9 cellular contexts compared by ENCODE assay signal in the genomic region with DNA sequence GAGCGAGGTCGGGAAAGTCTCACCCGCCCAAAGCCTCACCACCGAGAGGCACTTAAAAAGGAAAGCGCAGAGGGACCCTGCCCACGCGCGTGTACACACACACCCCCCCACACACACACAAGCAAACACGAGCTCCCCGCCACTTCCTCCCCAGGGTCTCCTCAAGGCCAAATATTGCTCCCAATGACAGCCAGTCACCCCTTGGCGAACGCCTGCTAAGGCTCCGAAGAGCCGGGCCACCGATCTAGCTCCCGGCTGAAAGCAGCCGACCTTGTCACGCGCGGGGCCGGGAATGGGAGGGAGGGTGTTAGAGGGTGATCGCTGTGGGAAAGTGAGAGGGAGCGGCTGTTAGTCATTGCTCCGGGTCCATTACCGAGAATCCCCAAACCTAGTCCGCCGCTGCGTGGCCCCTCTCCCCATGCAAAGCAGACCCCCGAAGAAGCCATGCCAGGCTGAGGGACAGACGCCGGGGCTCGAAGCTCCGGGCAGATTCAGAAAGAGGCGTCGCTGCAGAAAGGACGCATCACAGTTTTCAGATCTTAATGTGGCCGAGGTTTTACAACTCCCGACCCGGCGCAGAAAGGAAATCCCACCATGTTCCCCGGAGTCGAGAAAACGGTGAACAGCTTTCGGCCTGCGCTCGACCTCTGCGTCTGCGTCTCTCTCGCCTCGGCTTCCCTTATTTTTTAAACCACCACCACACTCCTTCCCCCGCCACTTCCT. TPM values are rescaled to one million over a fixed set of nuclear protein-coding genes. Genes with fewer than 3 reads are reported as not detected.
DNase-seq lines count a peak whose midpoint lies in the region; ATAC-seq and TF ChIP-seq lines count a peak whose summit lies in the region.
"Had no signal": no experiment of that assay in that cellular context is flagged by ENCODE, and none has a peak within 500 bp of the region (broad histone marks: within the 10 kb centered on the region; RNA-seq: fewer than 3 reads in every experiment).

No MANE protein-coding gene starts in this region.

- H3K27me3 ChIP-seq in ascending aorta, result no peaks in the 10 kb centered on the region
- peaks cover 39 to 67% (median 62%) of the 10 kb centered on the region in 3 donors for H3K27me3 ChIP-seq in skeletal muscle tissue (ENCODE audit: control insufficient read depth in 3 of 3, insufficient read depth in 3 of 3, low read length in 3 of 3)

- H3K4me1 ChIP-seq in ascending aorta (peaks cover 0 to 9% of the 10 kb centered on the region in 2 donors), skeletal muscle tissue (ENCODE audit: control insufficient read depth in 3 of 3, insufficient read depth in 3 of 3, low read length in 3 of 3) (peaks cover 20 to 45% (median 23%) of the 10 kb centered on the region in 3 donors)

- no peak for TF ChIP-seq RAD21 in Ishikawa (IDR thresholded peaks at IDR 0.05; ENCODE audit: low read depth)

- TF ChIP-seq CTCF in ascending aorta (IDR thresholded peaks at IDR 0.05), result no peak

- H3K4me3 ChIP-seq in ascending aorta (peak overlapping the region; percentile 65 to 72), iPS-11a (ENCODE audit: low read depth, low read length) (peak overlapping the region; percentile 73), skeletal muscle tissue (ENCODE audit: low read length in 3 of 3) (peak overlapping the region; percentile 72 to 81 (median 80))

- intact Hi-C loops in ascending aorta (cut with DNase I), result loop anchor here (2.0 to 10.0 kb wide), 9 partner anchors 219 to 1431 kb away; a partner anchor contains a TSS

- TF ChIP-seq EP300 in Ishikawa (IDR thresholded peaks at IDR 0.05; ENCODE audit: borderline replicate concordance), result no peak

- ATAC-seq in HG03039 (IDR thresholded peaks at IDR 0.05; ENCODE audit: unreplicated experiment) (no peak), GM21381 (IDR thresholded peaks at IDR 0.05; ENCODE audit: unreplicated experiment) (no peak)

- peak; percentile 37 for DNase-seq in DMS53 treated with DMSO at 0.1 percent for 48 hours (lab: John Stamatoyannopoulos, UW; ENCODE audit: unreplicated experiment)
- DNase-seq in ascending aorta (ENCODE audit: low spot score in 2 of 2), result peak in 1 of 2 donors; percentile 78
- no peak for DNase-seq in NCI-H1436 (lab: John Stamatoyannopoulos, UW)

- H3K9ac ChIP-seq in skeletal muscle tissue (ENCODE audit: low read depth in 1 of 3, low read length in 3 of 3), result peak overlapping the region; percentile 65 to 79 (median 75)

- H3K9me3 ChIP-seq in ascending aorta (no peaks in the 10 kb centered on the region), skeletal muscle tissue (ENCODE audit: control insufficient read depth in 3 of 3, low read length in 3 of 3) (no peaks in the 10 kb centered on the region)

- H3K27ac ChIP-seq in ascending aorta (peak overlapping the region; percentile 82 to 85), skeletal muscle tissue (ENCODE audit: low read depth, low read length) (peak overlapping the region; percentile 72)

- H3K36me3 ChIP-seq in ascending aorta, result peaks cover 15 to 29% of the 10 kb centered on the region in 2 donors
- peaks cover 0 to 6% (median 4%) of the 10 kb centered on the region in 3 donors for H3K36me3 ChIP-seq in skeletal muscle tissue (ENCODE audit: control insufficient read depth in 3 of 3, insufficient read depth in 3 of 3, low read length in 3 of 3)

TF ChIP-seq in Ishikawa, 13 proteins besides CTCF, POLR2A, EP300 and RAD21:
- TF ChIP-seq ZBTB7A (IDR thresholded peaks at IDR 0.05; ENCODE audit: low read depth), result peak; percentile 73
- TF ChIP-seq, protein P1, sequence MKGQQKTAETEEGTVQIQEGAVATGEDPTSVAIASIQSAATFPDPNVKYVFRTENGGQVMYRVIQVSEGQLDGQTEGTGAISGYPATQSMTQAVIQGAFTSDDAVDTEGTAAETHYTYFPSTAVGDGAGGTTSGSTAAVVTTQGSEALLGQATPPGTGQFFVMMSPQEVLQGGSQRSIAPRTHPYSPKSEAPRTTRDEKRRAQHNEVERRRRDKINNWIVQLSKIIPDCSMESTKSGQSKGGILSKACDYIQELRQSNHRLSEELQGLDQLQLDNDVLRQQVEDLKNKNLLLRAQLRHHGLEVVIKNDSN (IDR thresholded peaks at IDR 0.05), result peak; percentile 8; the same call in 1 of the 2 replicates
- TF ChIP-seq, protein P2, sequence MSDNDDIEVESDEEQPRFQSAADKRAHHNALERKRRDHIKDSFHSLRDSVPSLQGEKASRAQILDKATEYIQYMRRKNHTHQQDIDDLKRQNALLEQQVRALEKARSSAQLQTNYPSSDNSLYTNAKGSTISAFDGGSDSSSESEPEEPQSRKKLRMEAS (IDR thresholded peaks at IDR 0.05), result no peak
- TF ChIP-seq NFIC (IDR thresholded peaks at IDR 0.05), result no peak
- no peak for TF ChIP-seq TAF1 (IDR thresholded peaks at IDR 0.05; ENCODE audit: low read depth)

RNA-seq across cellular contexts. Expression of a gene that starts 2.6 kb away (rescaled TPM):
- total RNA-seq in ascending aorta, result 33.1 TPM
- 5.2 TPM for total RNA-seq in skeletal muscle tissue
- total RNA-seq: T-helper 1 cell treated with Interleukin-12 subunit alpha and Interleukin-12 subunit beta and Interleukin-4 antibody, amounts not matched to agents 30 ng/mL and 1 ng/mL, for 36 hours had no signal
